ENCODE assay signal across 12 cellular contexts in genomic region chr1:199009447-199009846, GRCh38.
DNase-seq lines count a peak whose midpoint lies in the region; ATAC-seq and TF ChIP-seq lines count a peak whose summit lies in the region.
"Had no signal": no experiment of that assay in that cellular context is flagged by ENCODE, and none has a peak within 500 bp of the region (broad histone marks: within the 10 kb centered on the region; RNA-seq: fewer than 3 reads in every experiment).

No MANE protein-coding gene starts in this region.

- no peaks in the 10 kb centered on the region for H3K27me3 ChIP-seq in right cardiac atrium (ENCODE audit: control insufficient read depth, insufficient read depth)
- no peaks in the 10 kb centered on the region for H3K27me3 ChIP-seq in spleen (replicated peaks in 1 of 7)
- H3K27me3 ChIP-seq: gastroesophageal sphincter, uterus had no signal

- intact Hi-C loops in left ventricle myocardium superior (cut with micrococcal nuclease) = no loop called here
- intact Hi-C loops in right cardiac atrium (cut with DNase I) = no loop called here
- intact Hi-C loops in activated B cell treated with CpG ODN at 0.5 μM for 24 hours (cut with micrococcal nuclease) = loop anchor here (1.0 kb wide), 1 partner anchor 8 kb away; no protein-coding TSS in a partner anchor
- intact Hi-C loops in spleen (cut with DNase I; ENCODE audit: low total_unique reads) = no loop called here

- no peaks in the 10 kb centered on the region for H3K9me3 Mint-ChIP-seq in activated B cell treated with CpG ODN at 0.5 μM for 24 hours

- no peak overlapping the region for H3K4me3 ChIP-seq in right cardiac atrium (ENCODE audit: low read length)
- no peak overlapping the region for H3K4me3 ChIP-seq in spleen
- H3K4me3 ChIP-seq: gastroesophageal sphincter, uterus had no signal

- H3K4me1 ChIP-seq in right cardiac atrium (ENCODE audit: control insufficient read depth, insufficient read depth, low read length) = no peaks in the 10 kb centered on the region
- H3K4me1 ChIP-seq in spleen = peaks cover 8 to 24% (median 19%) of the 10 kb centered on the region in 6 donors
- H3K4me1 ChIP-seq: gastroesophageal sphincter, uterus had no signal

- CTCF ChIA-PET in activated B cell treated with CpG ODN at 0.5 μM for 24 hours (lab: Charles Lee) = no interaction called here

- H3K4me3 Mint-ChIP-seq in activated B cell treated with CpG ODN at 0.5 μM for 24 hours = peak overlapping the region; percentile 59

- TF ChIP-seq POLR2A in erythroblast (IDR thresholded peaks at IDR 0.05; ENCODE audit: low read length) = no peak
- no peak for TF ChIP-seq POLR2A in spleen (IDR thresholded peaks at IDR 0.05)

- no peaks in the 10 kb centered on the region for H3K36me3 Mint-ChIP-seq in activated B cell treated with CpG ODN at 0.5 μM for 24 hours (ENCODE audit: low read depth)

- TF ChIP-seq CTCF in activated B cell treated with CpG ODN at 0.5 μM for 24 hours (IDR thresholded peaks at IDR 0.05) = no peak
- no peak for TF ChIP-seq CTCF in spleen (IDR thresholded peaks at IDR 0.05 in 8 of 11, conservative IDR thresholded peaks at IDR 0.05 in 3 of 11)

- 7% methylated on average over 5 of the region's 5 CpGs for WGBS in right cardiac atrium
- 1 to 9% (median 5%) methylated on average over 5 of the region's 5 CpGs for WGBS in spleen, 5 donors

- DNase-seq in left ventricle myocardium superior = no peak
- no peak for DNase-seq in right cardiac atrium
- no peak for DNase-seq in activated B cell treated with CpG ODN at 0.5 μM for 24 hours
- no peak for DNase-seq in erythroblast (lab: John Stamatoyannopoulos, UW)
- DNase-seq in spleen = no peak
- DNase-seq in H4 (ENCODE audit: low spot score) = no peak
- DNase-seq: AML-193; stimulated activated CD4-positive, alpha-beta T cell treated with anti-CD3 and anti-CD28 coated beads, Interleukin-2, amount 100 ng/mL, for 24 hours; uterus had no signal

- H3K27ac ChIP-seq in right cardiac atrium (ENCODE audit: low read length) = no peak overlapping the region
- H3K27ac ChIP-seq in spleen = no peak overlapping the region
- H3K27ac ChIP-seq: gastroesophageal sphincter, uterus had no signal

- ATAC-seq in left ventricle myocardium superior (peak; percentile 64), right cardiac atrium (no peak), HG03520 (IDR thresholded peaks at IDR 0.05; ENCODE audit: unreplicated experiment) (peak; percentile 58), activated B cell treated with CpG ODN at 0.5 μM for 24 hours (ENCODE audit: low read depth) (no peak), HG03280 (IDR thresholded peaks at IDR 0.05; ENCODE audit: unreplicated experiment) (no peak)
- ATAC-seq: gastroesophageal sphincter had no signal

- H3K36me3 ChIP-seq in spleen = no peaks in the 10 kb centered on the region
- H3K36me3 ChIP-seq: gastroesophageal sphincter, uterus had no signal

- POLR2A ChIA-PET in activated B cell treated with CpG ODN at 0.5 μM for 24 hours (lab: Charles Lee) = interaction anchor here (0.6 to 1.4 kb wide), 2 partner anchors 12 to 72 kb away, joined by 3 to 5 read pairs; no protein-coding TSS in a partner anchor

- H3K4me1 Mint-ChIP-seq in activated B cell treated with CpG ODN at 0.5 μM for 24 hours = peaks cover 28% of the 10 kb centered on the region

- H3K27me3 Mint-ChIP-seq in activated B cell treated with CpG ODN at 0.5 μM for 24 hours = no peaks in the 10 kb centered on the region

- peak overlapping the region; percentile 59 for H3K27ac Mint-ChIP-seq in activated B cell treated with CpG ODN at 0.5 μM for 24 hours

- H3K9me3 ChIP-seq in right cardiac atrium (ENCODE audit: control insufficient read depth, low read length) = no peaks in the 10 kb centered on the region
- H3K9me3 ChIP-seq in spleen = no peaks in the 10 kb centered on the region
- H3K9me3 ChIP-seq: gastroesophageal sphincter, uterus had no signal

Comparison
In these comparisons a context has a peak if more than half of its experiments do, and no peak if none do; other contexts are left out.
1. ATAC-seq: peak in left ventricle myocardium superior (single experiment) and HG03520 (single experiment); none in right cardiac atrium (0 of 2), activated B cell treated with CpG ODN at 0.5 μM for 24 hours (single experiment) and HG03280 (single experiment).